In the genomic region with DNA sequence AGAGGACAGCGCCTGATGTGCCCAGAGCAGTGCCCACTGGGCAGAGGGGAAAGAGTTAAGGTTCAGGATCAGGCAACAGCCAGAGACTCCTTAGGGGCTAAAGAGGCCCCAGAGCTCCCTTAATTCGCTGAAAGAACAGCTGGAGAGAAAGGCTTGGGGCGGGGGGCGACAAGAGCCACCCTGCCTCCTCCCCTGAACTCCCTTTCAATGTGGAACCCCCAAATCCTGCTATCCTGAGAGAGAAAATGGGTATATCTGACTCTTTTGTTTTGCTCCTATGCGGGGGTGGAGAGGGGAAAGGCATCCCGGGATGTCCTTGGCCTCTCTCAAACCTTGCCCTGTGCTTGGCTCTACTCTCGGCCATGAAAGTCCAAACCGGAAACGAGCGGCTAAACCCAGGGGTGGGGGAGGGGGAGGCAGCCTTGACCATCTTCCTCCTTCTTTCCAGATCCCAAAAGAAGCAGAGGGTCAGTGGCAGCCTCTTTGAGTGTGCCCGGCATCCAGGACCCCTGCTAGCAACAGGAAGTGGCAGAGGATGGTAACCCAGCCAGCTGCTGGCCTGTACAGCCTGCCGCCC, we compare ENCODE assay signal across 14 cellular contexts. TPM values are rescaled to one million over a fixed set of nuclear protein-coding genes. Genes with fewer than 3 reads are reported as not detected.
DNase-seq lines count a peak whose midpoint lies in the region; ATAC-seq, FAIRE-seq and TF ChIP-seq lines count a peak whose summit lies in the region.
"Had no signal": no experiment of that assay in that cellular context is flagged by ENCODE, and none has a peak within 500 bp of the region (broad histone marks: within the 10 kb centered on the region; RNA-seq: fewer than 3 reads in every experiment).

No MANE protein-coding gene starts in this region.

- peaks cover 50% of the 10 kb centered on the region for H3K79me2 ChIP-seq in fibroblast of lung (ENCODE audit: control insufficient read depth, insufficient read depth, low read length)

- H3K9ac ChIP-seq in fibroblast of lung (ENCODE audit: insufficient read depth, low read length), result peak overlapping the region; percentile 23

- H3K36me3 Mint-ChIP-seq in activated naive CD8-positive, alpha-beta T cell treated with anti-CD3 and anti-CD28 coated beads, Interleukin-2, amount 10 ng/mL, durations not matched to agents 7 days and 5 days, result no peaks in the 10 kb centered on the region
- H3K36me3 Mint-ChIP-seq in activated naive CD8-positive, alpha-beta T cell treated with anti-CD3 and anti-CD28 coated beads, Interleukin-2, amount 50 U/mL, for 24 hours (ENCODE audit: low read depth), result no peaks in the 10 kb centered on the region
- H3K36me3 Mint-ChIP-seq in neural crest cell (ENCODE audit: low read depth), result peaks cover 2% of the 10 kb centered on the region

- H3K27ac Mint-ChIP-seq in activated naive CD8-positive, alpha-beta T cell treated with anti-CD3 and anti-CD28 coated beads, Interleukin-2, amount 10 ng/mL, durations not matched to agents 7 days and 5 days, result peak overlapping the region; percentile 34
- no peak overlapping the region for H3K27ac Mint-ChIP-seq in activated naive CD8-positive, alpha-beta T cell treated with anti-CD3 and anti-CD28 coated beads, Interleukin-2, amount 50 U/mL, for 24 hours
- H3K27ac Mint-ChIP-seq in neural crest cell (ENCODE audit: unreplicated experiment), result peak overlapping the region; percentile 83
- H3K27ac Mint-ChIP-seq: activated CD8-positive, alpha-beta T cell treated with anti-CD3 and anti-CD28 coated beads, Interleukin-2, amount 10 ng/mL, durations not matched to agents 7 days and 5 days had no signal

- peak overlapping the region; percentile 75 for H3K4me2 ChIP-seq in fibroblast of lung (ENCODE audit: extremely low read depth, insufficient read depth, low read length)

- POLR2A ChIA-PET in activated naive CD8-positive, alpha-beta T cell treated with anti-CD3 and anti-CD28 coated beads, Interleukin-2, amount 10 ng/mL, durations not matched to agents 7 days and 5 days (lab: Charles Lee), result interaction anchor here (1.4 kb wide), 1 partner anchor 9 kb away, joined by 3 read pairs; no protein-coding TSS in a partner anchor

- H3K27me3 Mint-ChIP-seq in activated naive CD8-positive, alpha-beta T cell treated with anti-CD3 and anti-CD28 coated beads, Interleukin-2, amount 10 ng/mL, durations not matched to agents 7 days and 5 days, result no peaks in the 10 kb centered on the region
- H3K27me3 Mint-ChIP-seq in activated naive CD8-positive, alpha-beta T cell treated with anti-CD3 and anti-CD28 coated beads, Interleukin-2, amount 50 U/mL, for 24 hours, result no peaks in the 10 kb centered on the region
- no peaks in the 10 kb centered on the region for H3K27me3 Mint-ChIP-seq in neural crest cell (ENCODE audit: low read depth)

- peaks cover 37% of the 10 kb centered on the region for H3K4me1 Mint-ChIP-seq in activated naive CD8-positive, alpha-beta T cell treated with anti-CD3 and anti-CD28 coated beads, Interleukin-2, amount 10 ng/mL, durations not matched to agents 7 days and 5 days
- peaks cover 39% of the 10 kb centered on the region for H3K4me1 Mint-ChIP-seq in activated naive CD8-positive, alpha-beta T cell treated with anti-CD3 and anti-CD28 coated beads, Interleukin-2, amount 50 U/mL, for 24 hours
- H3K4me1 Mint-ChIP-seq in neural crest cell, result peaks cover 21% of the 10 kb centered on the region

- no peaks in the 10 kb centered on the region for H3K27me3 ChIP-seq in fibroblast of lung (ENCODE audit: control insufficient read depth, insufficient read depth, low read length)
- no peaks in the 10 kb centered on the region for H3K27me3 ChIP-seq in vagina
- no peaks in the 10 kb centered on the region for H3K27me3 ChIP-seq in MG63

- ATAC-seq in activated naive CD8-positive, alpha-beta T cell treated with anti-CD3 and anti-CD28 coated beads, Interleukin-2, amount 10 ng/mL, durations not matched to agents 7 days and 5 days (ENCODE audit: low read depth), result no peak
- no peak for ATAC-seq in activated naive CD8-positive, alpha-beta T cell treated with anti-CD3 and anti-CD28 coated beads, Interleukin-2, amount 50 U/mL, for 24 hours
- no peak for ATAC-seq in GM21381 (IDR thresholded peaks at IDR 0.05; ENCODE audit: unreplicated experiment)
- ATAC-seq: activated CD8-positive, alpha-beta T cell treated with anti-CD3 and anti-CD28 coated beads, Interleukin-2, amount 10 ng/mL, durations not matched to agents 7 days and 5 days had no signal

- H3K9me3 ChIP-seq in fibroblast of lung (ENCODE audit: control insufficient read depth, insufficient read depth, low read depth, low read length), result no peaks in the 10 kb centered on the region
- H3K9me3 ChIP-seq in vagina, result no peaks in the 10 kb centered on the region
- H3K9me3 ChIP-seq in MG63, result no peaks in the 10 kb centered on the region

- H3K4me1 ChIP-seq in fibroblast of lung (ENCODE audit: control insufficient read depth, extremely low read depth, insufficient read depth, low read length), result peaks cover 24% of the 10 kb centered on the region
- peaks cover 69% of the 10 kb centered on the region for H3K4me1 ChIP-seq in vagina

- FAIRE-seq in urothelium cell line (lab: Jason Lieb, UNC), result no peak
- FAIRE-seq: GM12892 had no signal

- intact Hi-C loops in vagina (cut with DNase I), result no loop called here

- peaks cover 2% of the 10 kb centered on the region for H3K36me3 ChIP-seq in fibroblast of lung (ENCODE audit: control insufficient read depth, insufficient read depth, low read length)
- peaks cover 0 to 6% of the 10 kb centered on the region in 2 donors for H3K36me3 ChIP-seq in vagina
- H3K36me3 ChIP-seq in MG63, result peaks cover 5% of the 10 kb centered on the region

- DNase-seq in activated naive CD8-positive, alpha-beta T cell treated with anti-CD3 and anti-CD28 coated beads, Interleukin-2, amount 10 ng/mL, durations not matched to agents 7 days and 5 days, result no peak
- DNase-seq in activated naive CD8-positive, alpha-beta T cell treated with anti-CD3 and anti-CD28 coated beads, Interleukin-2, amount 50 U/mL, for 24 hours, result no peak
- no peak for DNase-seq in fibroblast of lung (ENCODE audit: low read depth in 2 of 2)
- DNase-seq in neural crest cell (ENCODE audit: low read depth, low spot score), result no peak
- DNase-seq in vagina (ENCODE audit: extremely low spot score in 2 of 2), result no peak
- no peak for DNase-seq in urothelium cell line (ENCODE audit: low spot score)
- DNase-seq in MG63, result no peak
- DNase-seq: ACHN; activated CD8-positive, alpha-beta T cell treated with anti-CD3 and anti-CD28 coated beads, Interleukin-2, amount 10 ng/mL, durations not matched to agents 7 days and 5 days; GOT3 had no signal

- H3K9me3 Mint-ChIP-seq in activated naive CD8-positive, alpha-beta T cell treated with anti-CD3 and anti-CD28 coated beads, Interleukin-2, amount 10 ng/mL, durations not matched to agents 7 days and 5 days, result no peaks in the 10 kb centered on the region
- no peaks in the 10 kb centered on the region for H3K9me3 Mint-ChIP-seq in activated naive CD8-positive, alpha-beta T cell treated with anti-CD3 and anti-CD28 coated beads, Interleukin-2, amount 50 U/mL, for 24 hours
- H3K9me3 Mint-ChIP-seq in neural crest cell, result no peaks in the 10 kb centered on the region

- H3K27ac ChIP-seq in fibroblast of lung (ENCODE audit: insufficient read depth, low read length) (peak overlapping the region; percentile 82), vagina (peak overlapping the region; percentile 85)

- H3K4me3 ChIP-seq in fibroblast of lung (replicated peaks in 1 of 4; ENCODE audit: control extremely low read depth in 1 of 4, insufficient read depth in 1 of 4, low read depth in 3 of 4, low read length in 4 of 4), result peak overlapping the region in 1 of 4 experiments; percentile 14
- H3K4me3 ChIP-seq in vagina, result peak overlapping the region; percentile 17 to 32
- no peak overlapping the region for H3K4me3 ChIP-seq in MG63

- TF ChIP-seq POLR2A in vagina (IDR thresholded peaks at IDR 0.05), result no peak

- H4K20me1 ChIP-seq in fibroblast of lung (ENCODE audit: control insufficient read depth, extremely low read depth, insufficient read depth, low read length), result no peaks in the 10 kb centered on the region

- H2AFZ ChIP-seq in fibroblast of lung (ENCODE audit: low read length), result peak overlapping the region; percentile 38

- TF ChIP-seq CTCF in fibroblast of lung (conservative IDR thresholded peaks at IDR 0.05 in 1 of 2, IDR thresholded peaks at IDR 0.05 in 1 of 2; ENCODE audit: low read depth in 1 of 2, low read length in 2 of 2), result no peak
- TF ChIP-seq CTCF in neural crest cell (conservative IDR thresholded peaks at IDR 0.05), result no peak
- TF ChIP-seq CTCF in vagina (IDR thresholded peaks at IDR 0.05), result no peak

- peak overlapping the region; percentile 25 for H3K4me3 Mint-ChIP-seq in activated naive CD8-positive, alpha-beta T cell treated with anti-CD3 and anti-CD28 coated beads, Interleukin-2, amount 10 ng/mL, durations not matched to agents 7 days and 5 days
- H3K4me3 Mint-ChIP-seq in activated naive CD8-positive, alpha-beta T cell treated with anti-CD3 and anti-CD28 coated beads, Interleukin-2, amount 50 U/mL, for 24 hours, result no peak overlapping the region
- H3K4me3 Mint-ChIP-seq in neural crest cell, result peak overlapping the region; percentile 57
- H3K4me3 Mint-ChIP-seq: activated CD8-positive, alpha-beta T cell treated with anti-CD3 and anti-CD28 coated beads, Interleukin-2, amount 10 ng/mL, durations not matched to agents 7 days and 5 days had no signal

RNA-seq across cellular contexts. Expression of a gene that starts 4.7 kb away (rescaled TPM):
- 10 to 100 TPM; 64.1 to 66.9 TPM for total RNA-seq in activated naive CD8-positive, alpha-beta T cell treated with anti-CD3 and anti-CD28 coated beads, Interleukin-2, amount 10 ng/mL, durations not matched to agents 7 days and 5 days
- total RNA-seq in fibroblast of lung (30.6 and 43.6 TPM in 2 replicates), neural crest cell (103 TPM in 2 replicates), vagina (28.0 TPM)
- polyA plus RNA-seq in fibroblast of lung, result 67.4 and 104 TPM in 2 replicates
- polyA plus RNA-seq in fibroblast of lung (2012), result 82.7 and 108 TPM in 2 replicates
- polyA minus RNA-seq in fibroblast of lung (ENCODE audit: low replicate concordance), result 109 and 215 TPM in 2 replicates
- 22.7 and 48.4 TPM in 2 replicates for total RNA-seq in MG63 (2014; rRNA removed; shearing (Covaris generic); ENCODE audit: low replicate concordance)

RNA-seq across cellular contexts. Expression of a gene that starts 22.3 kb away (rescaled TPM):
- 10 to 100 TPM; 58.3 to 65.6 TPM for total RNA-seq in activated naive CD8-positive, alpha-beta T cell treated with anti-CD3 and anti-CD28 coated beads, Interleukin-2, amount 10 ng/mL, durations not matched to agents 7 days and 5 days
- total RNA-seq in fibroblast of lung (19.0 and 24.1 TPM in 2 replicates), neural crest cell (67.2 and 71.9 TPM in 2 replicates), vagina (6.9 TPM)
- 7.3 and 14.5 TPM in 2 replicates for polyA plus RNA-seq in fibroblast of lung
- 17.3 and 32.4 TPM in 2 replicates for polyA plus RNA-seq in fibroblast of lung (2012)
- polyA minus RNA-seq in fibroblast of lung (ENCODE audit: low replicate concordance), result 20.4 and 24.4 TPM in 2 replicates
- 41.9 and 99.7 TPM in 2 replicates for total RNA-seq in MG63 (2014; rRNA removed; shearing (Covaris generic); ENCODE audit: low replicate concordance)

RNA-seq across cellular contexts. Expression of a gene that starts 23.5 kb away (rescaled TPM):
- total RNA-seq in activated naive CD8-positive, alpha-beta T cell treated with anti-CD3 and anti-CD28 coated beads, Interleukin-2, amount 10 ng/mL, durations not matched to agents 7 days and 5 days, result 10 to 100 TPM; 75.3 to 82.4 TPM
- total RNA-seq in fibroblast of lung (0.26 and 2.6 TPM in 2 replicates), neural crest cell (54.8 and 55.6 TPM in 2 replicates), vagina (1.7 TPM)
- polyA plus RNA-seq in fibroblast of lung, result 6.5 and 26.2 TPM in 2 replicates
- polyA plus RNA-seq in fibroblast of lung (2012), result 6.4 and 27.2 TPM in 2 replicates
- polyA minus RNA-seq in fibroblast of lung (ENCODE audit: low replicate concordance), result 5.1 and 35.9 TPM in 2 replicates
- total RNA-seq in MG63 (2014; rRNA removed; shearing (Covaris generic); ENCODE audit: low replicate concordance), result 49.2 and 63.3 TPM in 2 replicates

RNA-seq across cellular contexts. Expression of a gene that starts 27.3 kb away (rescaled TPM):
- total RNA-seq in activated naive CD8-positive, alpha-beta T cell treated with anti-CD3 and anti-CD28 coated beads, Interleukin-2, amount 10 ng/mL, durations not matched to agents 7 days and 5 days, result not detected
- total RNA-seq in fibroblast of lung, result not detected in 2 replicates
- polyA plus RNA-seq in fibroblast of lung, result not detected in 2 replicates
- polyA plus RNA-seq in fibroblast of lung (2012), result not detected in 2 replicates
- not detected in 2 replicates for polyA minus RNA-seq in fibroblast of lung (ENCODE audit: low replicate concordance)
- total RNA-seq in neural crest cell, result not detected in 2 replicates
- not detected for total RNA-seq in vagina
- total RNA-seq in MG63 (2014; rRNA removed; shearing (Covaris generic); ENCODE audit: low replicate concordance), result not detected in 2 replicates
- total RNA-seq: activated CD8-positive, alpha-beta T cell treated with anti-CD3 and anti-CD28 coated beads, Interleukin-2, amount 10 ng/mL, durations not matched to agents 7 days and 5 days; dermis microvascular lymphatic vessel endothelial cell; RPMI7951 had no signal

RNA-seq across cellular contexts. Expression of a gene that starts 40.3 kb away (rescaled TPM):
- 1 to 10 TPM; 1.1 to 1.6 TPM for total RNA-seq in activated naive CD8-positive, alpha-beta T cell treated with anti-CD3 and anti-CD28 coated beads, Interleukin-2, amount 10 ng/mL, durations not matched to agents 7 days and 5 days
- 0.77 and 0.83 TPM in 2 replicates for total RNA-seq in fibroblast of lung
- polyA plus RNA-seq in fibroblast of lung, result 0.33 and 0.41 TPM in 2 replicates
- polyA plus RNA-seq in fibroblast of lung (2012), result 0.55 and 0.67 TPM in 2 replicates
- polyA minus RNA-seq in fibroblast of lung (ENCODE audit: low replicate concordance), result not detected in 2 replicates
- total RNA-seq in neural crest cell, result 0.39 and 0.98 TPM in 2 replicates
- 2.7 TPM for total RNA-seq in vagina
- 1.6 and 2.3 TPM in 2 replicates for total RNA-seq in MG63 (2014; rRNA removed; shearing (Covaris generic); ENCODE audit: low replicate concordance)

Comparison
In these comparisons a context has a peak if more than half of its experiments do, and no peak if none do; other contexts are left out.
1. RNA of a gene that starts 23.5 kb away (total RNA-seq): 75.3 to 82.4 TPM in activated naive CD8-positive, alpha-beta T cell treated with anti-CD3 and anti-CD28 coated beads, Interleukin-2, amount 10 ng/mL, durations not matched to agents 7 days and 5 days, 49.2 to 63.3 TPM in MG63 and 54.8 to 55.6 TPM in neural crest cell; 0.26 to 2.6 TPM in fibroblast of lung and 1.7 TPM in vagina (single experiment); every median in the first group is over 10 times any median in the second.